8 cellular contexts compared by ENCODE assay signal in the genomic region with DNA sequence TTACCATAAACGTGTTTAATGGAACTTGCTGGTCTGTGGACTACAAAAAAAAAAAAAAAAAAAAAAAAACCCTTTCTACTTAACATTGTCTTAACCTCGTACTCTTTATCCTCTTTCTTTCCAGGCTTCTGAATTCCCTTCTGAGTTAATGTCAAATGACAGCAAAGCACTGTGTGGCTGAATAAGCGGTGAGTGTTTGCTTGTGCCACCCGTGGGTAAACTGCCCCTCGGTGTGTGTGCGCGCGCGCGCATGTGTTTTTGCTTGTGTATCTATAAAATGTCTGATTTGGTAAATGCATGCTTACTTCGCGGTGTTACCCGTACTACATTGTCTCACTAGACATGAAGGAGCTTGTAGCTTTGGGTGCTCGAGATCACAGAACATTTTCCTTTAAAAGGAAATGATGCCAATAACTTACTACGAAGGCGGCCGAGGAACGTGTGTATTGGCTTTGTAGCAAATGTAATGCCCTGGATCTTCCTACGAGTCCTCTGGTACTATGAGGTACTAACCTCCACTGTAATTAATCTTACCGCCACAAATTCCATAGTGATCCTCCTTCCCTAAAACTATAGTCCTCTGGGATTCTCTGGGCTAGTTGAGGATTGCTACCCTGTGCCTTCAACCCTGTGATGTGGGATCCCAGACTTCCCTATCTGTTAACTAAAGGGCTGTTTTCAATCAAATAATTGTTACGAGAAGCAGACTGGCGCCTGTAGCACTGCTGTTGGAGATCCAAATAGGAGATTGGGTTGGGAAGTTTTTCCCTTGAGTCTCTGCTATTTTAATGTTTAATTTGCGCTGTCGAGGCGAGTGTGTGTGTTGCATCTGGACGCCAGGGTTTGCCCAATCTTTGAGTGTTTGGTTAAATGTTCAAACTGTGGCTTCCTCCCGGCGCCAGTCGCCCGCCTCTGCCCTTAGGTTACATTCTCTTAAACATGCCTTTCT. TPM values are rescaled to one million over a fixed set of nuclear protein-coding genes. Genes with fewer than 3 reads are reported as not detected.
DNase-seq lines count a peak whose midpoint lies in the region; ATAC-seq, FAIRE-seq and TF ChIP-seq lines count a peak whose summit lies in the region.

No MANE protein-coding gene starts in this region.

- H3K36me3 Mint-ChIP-seq in CD8-positive, alpha-beta T cell: peaks cover 22% of the 10 kb centered on the region

- peaks cover 6% of the 10 kb centered on the region for H3K27me3 Mint-ChIP-seq in CD8-positive, alpha-beta T cell (ENCODE audit: low read depth)

- POLR2A ChIA-PET in CD8-positive, alpha-beta T cell (lab: Charles Lee): interaction anchor here (0.7 to 3.1 kb wide), 22 partner anchors 13 to 1480 kb away, joined by 3 to 31 read pairs (median 5); no protein-coding TSS in a partner anchor
- POLR2A ChIA-PET in K562 (lab: Yijun Ruan, JAX): interaction anchor here (0.6 to 3.5 kb wide), 35 partner anchors 10 to 645 kb away, joined by 3 to 42 read pairs (median 6); no protein-coding TSS in a partner anchor

- ATAC-seq in CD8-positive, alpha-beta T cell: peak; percentile 2
- ATAC-seq in K562: no peak

- peak overlapping the region; percentile 99 for H3K4me3 Mint-ChIP-seq in CD8-positive, alpha-beta T cell

- no peaks in the 10 kb centered on the region for H3K9me1 ChIP-seq in K562 (ENCODE audit: control insufficient read depth, insufficient read depth, low read length)

- H3K4me2 ChIP-seq in K562 (ENCODE audit: insufficient read depth, low read length) (peak overlapping the region; percentile 96), smooth muscle cell (peak overlapping the region; percentile 89)

- WGBS in K562 (ENCODE audit: insufficient coverage, low coverage, missing lambda C conversion rate): 6% methylated on average over 30 of the region's 30 CpGs
- WGBS in smooth muscle cell (ENCODE audit: low lambda C conversion rate): 2% methylated on average over 30 of the region's 30 CpGs

- no peaks in the 10 kb centered on the region for H3K9me3 Mint-ChIP-seq in CD8-positive, alpha-beta T cell

- DNase-seq in CD8-positive, alpha-beta T cell: peak in 6 of 7 experiments; percentile 34 to 71 (median 50)
- DNase-seq in LHCN-M2 (ENCODE audit: low read depth): peak; percentile 52
- peak; percentile 40 for DNase-seq in SKM-1 treated with dmso at 0.1 percent for 144 hours (lab: John Stamatoyannopoulos, UW; ENCODE audit: unreplicated experiment)
- peak in 1 of 4 experiments; percentile 48 for DNase-seq in K562 (ENCODE audit: extremely low read depth in 1 of 4, low spot score in 3 of 4)
- peak; percentile 58 for DNase-seq in inferior parietal cortex (ENCODE audit: extremely low spot score)
- no peak for DNase-seq in smooth muscle cell (lab: John Stamatoyannopoulos, UW; ENCODE audit: unreplicated experiment)
- no peak for DNase-seq in NCI-H1436 (lab: John Stamatoyannopoulos, UW)
- DNase-seq in GDM1 (lab: John Stamatoyannopoulos, UW): no peak

- H3K4me1 Mint-ChIP-seq in CD8-positive, alpha-beta T cell (ENCODE audit: low read depth): peaks cover 36% of the 10 kb centered on the region

- TF ChIP-seq POLR2A in K562 (conservative IDR thresholded peaks at IDR 0.05): no peak

- peak; percentile 23 for FAIRE-seq in K562 (lab: Jason Lieb, UNC)

- CTCF ChIA-PET in CD8-positive, alpha-beta T cell (lab: Charles Lee): interaction anchor here (1.9 to 3.3 kb wide), 2 partner anchors 1252 to 1255 kb away, joined by 5 to 23 read pairs; no protein-coding TSS in a partner anchor
- CTCF ChIA-PET in K562 (lab: Yijun Ruan, JAX; ENCODE audit: low intra/inter-chr PET ratio): interaction anchor here (0.6 to 1.3 kb wide), 3 partner anchors 38 to 157 kb away, joined by 3 to 4 read pairs (median 3); no protein-coding TSS in a partner anchor

- H3K36me3 ChIP-seq in CD8-positive, alpha-beta T cell (ENCODE audit: insufficient read depth, low read length): no peaks in the 10 kb centered on the region
- H3K36me3 ChIP-seq in K562 (ENCODE audit: control insufficient read depth, insufficient read depth, low read length) (no peaks in the 10 kb centered on the region), smooth muscle cell (ENCODE audit: low read depth) (no peaks in the 10 kb centered on the region)

- H4K20me1 ChIP-seq in K562 (replicated peaks; ENCODE audit: control insufficient read depth, insufficient read depth, low read length) (peaks cover 6% of the 10 kb centered on the region), smooth muscle cell (ENCODE audit: low read depth) (peaks cover 32% of the 10 kb centered on the region)

- H2AFZ ChIP-seq in K562 (ENCODE audit: low read depth, low read length) (peak overlapping the region; percentile 88), smooth muscle cell (ENCODE audit: low read depth) (no peak overlapping the region)

- TF ChIP-seq CTCF in CD8-positive, alpha-beta T cell (IDR thresholded peaks at IDR 0.05): no peak
- TF ChIP-seq CTCF in K562 (IDR thresholded peaks at IDR 0.05 in 2 of 3, conservative IDR thresholded peaks at IDR 0.05 in 1 of 3; ENCODE audit: insufficient read depth in 2 of 3, low read depth in 1 of 3, low read length in 3 of 3): no peak
- no peak for TF ChIP-seq CTCF in smooth muscle cell (IDR thresholded peaks at IDR 0.05; ENCODE audit: borderline replicate concordance, insufficient read depth, poor library complexity, severe bottlenecking)

- H3K9me3 ChIP-seq in CD8-positive, alpha-beta T cell (ENCODE audit: low read length): no peaks in the 10 kb centered on the region
- H3K9me3 ChIP-seq in K562 (replicated peaks; ENCODE audit: control insufficient read depth, insufficient read depth, low read depth, low read length) (no peaks in the 10 kb centered on the region), smooth muscle cell (replicated peaks; ENCODE audit: low read depth) (no peaks in the 10 kb centered on the region)

- no peak for TF ChIP-seq RAD21 in K562 (CRISPR knock-in tag; conservative IDR thresholded peaks at IDR 0.05 in 1 of 2, IDR thresholded peaks at IDR 0.05 in 1 of 2)

- TF ChIP-seq EP300 in K562 (IDR thresholded peaks at IDR 0.05; ENCODE audit: low read length): no peak

- peak overlapping the region; percentile 80 for H3K27ac ChIP-seq in CD8-positive, alpha-beta T cell (ENCODE audit: low read depth, low read length)
- H3K27ac ChIP-seq in K562 (ENCODE audit: extremely low read depth, low read depth, low read length): peak overlapping the region; percentile 37
- peak overlapping the region; percentile 61 for H3K27ac ChIP-seq in smooth muscle cell (ENCODE audit: low read depth)

- H3K27ac Mint-ChIP-seq in CD8-positive, alpha-beta T cell: peak overlapping the region; percentile 97

- BruUV-seq in K562 (replicated peaks; lab: Mats Ljungman, UMichigan): TSS peak; percentile 63

- peaks cover 33% of the 10 kb centered on the region for H3F3A ChIP-seq in smooth muscle cell (ENCODE audit: low read depth)

- H3K9ac ChIP-seq in K562 (ENCODE audit: insufficient read depth in 1 of 2, low read depth in 2 of 2, low read length in 2 of 2) (peak overlapping the region; percentile 55 to 81), smooth muscle cell (ENCODE audit: low read depth) (peak overlapping the region; percentile 61)

- H3K79me2 ChIP-seq in K562 (ENCODE audit: control insufficient read depth, insufficient read depth, low read length) (peaks cover 24% of the 10 kb centered on the region), smooth muscle cell (ENCODE audit: low read depth) (peaks cover 32% of the 10 kb centered on the region)

- H3K27me3 ChIP-seq in CD8-positive, alpha-beta T cell (ENCODE audit: insufficient read depth, low read length): no peaks in the 10 kb centered on the region
- H3K27me3 ChIP-seq in K562 (ENCODE audit: control insufficient read depth in 2 of 2, insufficient read depth in 2 of 2, low read length in 2 of 2) (no peaks in the 10 kb centered on the region), smooth muscle cell (ENCODE audit: low read depth) (no peaks in the 10 kb centered on the region)

- in situ Hi-C loops in K562 (cut with MboI): loop anchor here (10.0 to 25.0 kb wide), 4 partner anchors 408 to 1596 kb away; no protein-coding TSS in a partner anchor

- H3K4me1 ChIP-seq in CD8-positive, alpha-beta T cell (ENCODE audit: insufficient read depth, low read length): peaks cover 31% of the 10 kb centered on the region
- peaks cover 29 to 42% of the 10 kb centered on the region in 2 experiments for H3K4me1 ChIP-seq in K562 (replicated peaks in 1 of 2; ENCODE audit: control insufficient read depth in 2 of 2, insufficient read depth in 2 of 2, low read length in 2 of 2)
- H3K4me1 ChIP-seq in smooth muscle cell (ENCODE audit: low read depth): peaks cover 22% of the 10 kb centered on the region

- intact Hi-C loops in CD8-positive, alpha-beta T cell (cut with DNase I, micrococcal nuclease): loop anchor here (1.0 to 10.0 kb wide), 13 partner anchors 18 to 1818 kb away; partner anchors contain the start of genes CMPK2 (in 1 of the 2), KLF11 (in 1 of the 2) and RNF144A (in 1 of the 2)
- intact Hi-C loops in K562 (cut with micrococcal nuclease): loop anchor here (1.0 to 10.0 kb wide), 4 partner anchors 157 to 1588 kb away; no protein-coding TSS in a partner anchor

- peak overlapping the region; percentile 94 for H3K4me3 ChIP-seq in CD8-positive, alpha-beta T cell (ENCODE audit: low read depth, low read length)
- peak overlapping the region; percentile 68 for H3K4me3 ChIP-seq in K562
- peak overlapping the region; percentile 90 for H3K4me3 ChIP-seq in smooth muscle cell

TF ChIP-seq in K562, 482 proteins besides CTCF, POLR2A, EP300 and RAD21 (continues in another document):
- peak; percentile 68 to 76 for TF ChIP-seq NRF1 (conservative IDR thresholded peaks at IDR 0.05 in 1 of 2, IDR thresholded peaks at IDR 0.05 in 1 of 2)

RNA-seq across cellular contexts. Expression of gene ID2, which starts 1.1 kb away (rescaled TPM):
- 100 to 1,000 TPM; 290 to 298 TPM for total RNA-seq in CD8-positive, alpha-beta T cell
- total RNA-seq in LHCN-M2 (2014; rRNA removed): 240 and 390 TPM in 2 replicates
- polyA plus RNA-seq in LHCN-M2 (2012): 114 TPM
- 13.4 and 28.3 TPM in 2 replicates for total RNA-seq in K562 (2011; cell fraction: chromatin; rRNA removed; ENCODE audit: low replicate concordance)
- 27.2 and 33.5 TPM in 2 replicates for total RNA-seq in K562 (2011; cell fraction: nucleolus; rRNA removed)
- total RNA-seq in K562 (2011; cell fraction: nucleoplasm; rRNA removed): 24.2 and 26.6 TPM in 2 replicates
- 11.3 and 16.6 TPM in 2 replicates for total RNA-seq in K562 (2014; rRNA removed)
- total RNA-seq in K562 (2014; rRNA removed; fragmentation: Illumina TruSeq; extraction: Trizol): 9.3 and 11.0 TPM in 2 replicates
- total RNA-seq in K562 (2015; rRNA removed; fragmentation: Illumina TruSeq; extraction: Trizol): 6.2 and 8.0 TPM in 2 replicates
- total RNA-seq in K562 (2021): 8.3 and 11.1 TPM in 2 replicates
- 16.7 and 29.0 TPM in 2 replicates for polyA plus RNA-seq in K562 (2011; rRNA removed)
- 22.2 and 66.4 TPM in 2 replicates for polyA plus RNA-seq in K562 (2011; cell fraction: cytosol; rRNA removed)
- 29.5 and 79.3 TPM in 2 replicates for polyA plus RNA-seq in K562 (2011; cell fraction: nucleus; rRNA removed)
- 20.6 and 22.3 TPM in 2 replicates for polyA plus RNA-seq in K562 (2012)
- 14.9 and 20.5 TPM in 2 replicates for polyA plus RNA-seq in K562 (2014; fragmentation: Illumina TruSeq; extraction: Trizol)
- 10 to 100 TPM; 17.4 to 23.1 TPM for polyA plus RNA-seq in K562 (2014; fragmentation: Nextera tagmentation; extraction: Ambion mirVana)
- 28.8 and 35.7 TPM in 2 replicates for polyA plus RNA-seq in K562 (2014; rRNA removed)
- 8.8 and 21.6 TPM in 2 replicates for polyA minus RNA-seq in K562 (2011; rRNA and poly(A)+ RNA removed)
- 6.0 and 9.3 TPM in 2 replicates for polyA minus RNA-seq in K562 (2011; cell fraction: cytosol; rRNA and poly(A)+ RNA removed)
- polyA minus RNA-seq in K562 (2011; cell fraction: nucleus; rRNA and poly(A)+ RNA removed): 38.2 and 39.5 TPM in 2 replicates
- 190 and 218 TPM in 2 replicates for total RNA-seq in smooth muscle cell
- 83.9 and 114 TPM in 2 replicates for polyA plus RNA-seq in smooth muscle cell

Comparison
In these comparisons a context has a peak if more than half of its experiments do, and no peak if none do; other contexts are left out.
1. DNase-seq: peak in CD8-positive, alpha-beta T cell (6 of 7), LHCN-M2 (single experiment), SKM-1 treated with dmso at 0.1 percent for 144 hours (single experiment) and inferior parietal cortex (single experiment); none in smooth muscle cell (single experiment), NCI-H1436 (single experiment) and GDM1 (single experiment).
2. Peak in every context shown above with its lines, with median percentiles within 50 percentile points of each other: H3K27ac ChIP-seq and H3K4me3 ChIP-seq.